17 cellular contexts compared by ENCODE assay signal in the genomic region with DNA sequence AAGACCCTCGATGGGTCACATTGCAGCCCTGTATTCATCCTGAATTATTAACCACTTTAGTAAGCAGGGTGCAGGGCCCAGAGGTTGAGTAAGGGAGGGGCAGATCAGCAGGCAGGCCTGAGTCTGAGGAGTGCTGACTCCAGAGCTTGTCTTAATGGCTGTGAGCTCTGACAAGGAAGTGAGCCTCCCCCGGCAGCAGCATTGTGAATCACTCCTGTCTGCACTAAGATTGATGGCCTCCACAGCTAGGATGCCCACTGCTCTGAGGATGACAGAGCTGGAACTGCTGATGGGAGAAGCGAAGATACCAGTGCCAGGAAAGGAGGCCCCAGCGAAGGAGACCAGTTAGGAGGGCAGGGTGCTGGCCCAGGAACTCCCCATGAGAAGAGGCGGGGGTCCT. TPM values are rescaled to one million over a fixed set of nuclear protein-coding genes. Genes with fewer than 3 reads are reported as not detected.
DNase-seq lines count a peak whose midpoint lies in the region; ATAC-seq and TF ChIP-seq lines count a peak whose summit lies in the region.
"Had no signal": no experiment of that assay in that cellular context is flagged by ENCODE, and none has a peak within 500 bp of the region (broad histone marks: within the 10 kb centered on the region; RNA-seq: fewer than 3 reads in every experiment).

No MANE protein-coding gene starts in this region.

- H3K36me3 ChIP-seq in RWPE2 (ENCODE audit: low read depth): no peaks in the 10 kb centered on the region

- no peaks in the 10 kb centered on the region for H3K4me1 ChIP-seq in RWPE2 (ENCODE audit: insufficient read depth, poor library complexity, severe bottlenecking)

- peaks cover 29% of the 10 kb centered on the region for H3K27me3 ChIP-seq in RWPE2 (ENCODE audit: insufficient read depth, poor library complexity, severe bottlenecking)

- H3K27ac ChIP-seq in RWPE2 (ENCODE audit: poor library complexity, severe bottlenecking): no peak overlapping the region
- H3K27ac ChIP-seq in coronary artery: no peak overlapping the region
- H3K27ac ChIP-seq: PC-9 had no signal

- TF ChIP-seq CTCF in RWPE2 (IDR thresholded peaks at IDR 0.05; ENCODE audit: poor library complexity, severe bottlenecking) (no peak), coronary artery (IDR thresholded peaks at IDR 0.05) (no peak)

- peak; percentile 59 for ATAC-seq in RWPE2 (ENCODE audit: low read depth)
- ATAC-seq: sciatic nerve; stimulated activated memory B cell treated with anti-CD40 and anti-IgM and Interleukin-4, amounts not matched to agents 10 μg/mL and 1 μg/mL and 100 μg/mL, for 72 hours; T-helper 17 cell had no signal

- no peaks in the 10 kb centered on the region for H3K9me3 ChIP-seq in RWPE2 (ENCODE audit: severe bottlenecking)

- H3K4me3 ChIP-seq in RWPE2 (ENCODE audit: severe bottlenecking) (no peak overlapping the region), coronary artery (no peak overlapping the region)
- H3K4me3 ChIP-seq: PC-9 had no signal

- DNase-seq in A172 (ENCODE audit: low spot score): peak; percentile 86
- DNase-seq in HT1080 (ENCODE audit: low read depth): peak; percentile 43
- no peak for DNase-seq in RWPE2 (ENCODE audit: low spot score)
- peak; percentile 36 for DNase-seq in glomerular visceral epithelial cell (ENCODE audit: extremely low spot score)
- DNase-seq in activated CD4-positive, alpha-beta T cell treated with anti-CD3 and anti-CD28 coated beads, Interleukin-2, amount 50 U/mL, for 1 hour: no peak
- DNase-seq in GOT3 (lab: John Stamatoyannopoulos, UW): no peak
- no peak for DNase-seq in coronary artery (ENCODE audit: low spot score)
- DNase-seq in NCI-H1436 (lab: John Stamatoyannopoulos, UW): no peak
- DNase-seq: activated CD4-positive, alpha-beta T cell treated with anti-CD3 and anti-CD28 coated beads for 4 hours; GF-D8; mesendoderm; NCI-H1105; PC-9; stimulated activated CD4-positive, alpha-beta T cell treated with anti-CD3 and anti-CD28 coated beads, Interleukin-4, amount 100 ng/mL, for 4 hours; T-helper 17 cell had no signal

RNA-seq across cellular contexts. Expression of gene CCDC174, which starts 46.5 kb away (rescaled TPM):
- total RNA-seq in A172 (2014; rRNA removed; shearing (Covaris generic)): 9.8 and 22.1 TPM in 2 replicates
- total RNA-seq in HT1080 (2014; rRNA removed; shearing (Covaris generic)): 6.6 and 7.6 TPM in 2 replicates
- polyA plus RNA-seq in HT1080 (2015; cell fraction: cytosol; rRNA removed): 6.6 and 14.2 TPM in 2 replicates
- 19.0 and 23.8 TPM in 2 replicates for polyA plus RNA-seq in HT1080 (2015; cell fraction: nucleus; rRNA removed)

Comparison
In these comparisons a context has a peak if more than half of its experiments do, and no peak if none do; other contexts are left out.
1. DNase-seq: peak in A172 (single experiment), HT1080 (single experiment) and glomerular visceral epithelial cell (single experiment); none in RWPE2 (single experiment), activated CD4-positive, alpha-beta T cell treated with anti-CD3 and anti-CD28 coated beads, Interleukin-2, amount 50 U/mL, for 1 hour (single experiment), GOT3 (single experiment), coronary artery (single experiment) and NCI-H1436 (single experiment).